In the genomic region with DNA sequence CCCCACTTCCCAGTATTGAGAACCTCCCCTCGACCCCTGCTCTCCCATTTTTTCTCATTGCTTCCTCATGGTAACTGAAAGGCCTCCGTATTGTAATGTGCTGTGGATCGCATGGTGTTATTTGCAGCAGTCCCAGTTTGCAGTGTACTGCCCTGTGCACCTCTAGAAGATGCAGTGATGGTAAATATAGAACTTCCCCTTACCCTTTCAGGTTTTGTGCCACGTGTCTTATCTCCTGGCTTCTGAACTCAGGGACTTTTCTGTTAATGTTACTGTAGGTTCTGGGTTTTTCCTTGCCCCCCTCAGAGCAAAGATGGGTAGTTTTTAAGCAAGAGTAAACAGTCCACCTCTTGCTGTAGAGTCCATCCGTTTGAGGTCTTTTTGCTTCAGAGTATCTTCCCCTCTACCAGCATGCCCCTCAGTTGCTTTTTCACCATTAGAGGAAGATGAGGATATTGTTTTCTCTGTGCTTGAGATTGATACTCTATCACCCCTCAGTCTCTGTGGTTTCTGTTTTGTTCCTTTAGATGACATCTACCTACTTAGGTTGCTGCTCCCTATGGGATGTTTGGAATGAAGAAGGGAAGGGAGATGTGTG, we compare ENCODE assay signal across 7 cellular contexts. TPM values are rescaled to one million over a fixed set of nuclear protein-coding genes. Genes with fewer than 3 reads are reported as not detected.
DNase-seq lines count a peak whose midpoint lies in the region; ATAC-seq, FAIRE-seq and TF ChIP-seq lines count a peak whose summit lies in the region.

No MANE protein-coding gene starts in this region.

- CTCF ChIA-PET in endothelial cell of umbilical vein (lab: Charles Lee): interaction anchor here (0.7 to 3.8 kb wide), 8 partner anchors 14 to 825 kb away, joined by 3 to 31 read pairs (median 10); a partner anchor contains a TSS

- no peaks in the 10 kb centered on the region for H3K27me3 ChIP-seq in endothelial cell of umbilical vein (ENCODE audit: control insufficient read depth in 2 of 2, insufficient read depth in 2 of 2, low read length in 2 of 2)

- H3K4me1 Mint-ChIP-seq in stimulated activated naive CD8-positive, alpha-beta T cell treated with anti-CD3 and anti-CD28 coated beads, Interleukin-15, amount 100 ng/mL, for 72 hours: peaks cover 88% of the 10 kb centered on the region

- TF ChIP-seq CTCF in endothelial cell of umbilical vein (IDR thresholded peaks at IDR 0.05; ENCODE audit: extremely low read depth in 1 of 2, insufficient read depth in 1 of 2, low read depth in 1 of 2, low read length in 2 of 2): no peak

- no peak overlapping the region for H2AFZ ChIP-seq in endothelial cell of umbilical vein (ENCODE audit: low read depth, low read length)

- POLR2A ChIA-PET in endothelial cell of umbilical vein (lab: Charles Lee): interaction anchor here (2.1 kb wide), 1 partner anchor 14 kb away, joined by 17 read pairs; no protein-coding TSS in a partner anchor

- peaks cover 34% of the 10 kb centered on the region for H3K4me1 ChIP-seq in endothelial cell of umbilical vein (ENCODE audit: control insufficient read depth, extremely low read depth, insufficient read depth, low read length)

- intact Hi-C loops in endothelial cell of umbilical vein (cut with micrococcal nuclease): no loop called here

- no peaks in the 10 kb centered on the region for H3K27me3 Mint-ChIP-seq in stimulated activated naive CD8-positive, alpha-beta T cell treated with anti-CD3 and anti-CD28 coated beads, Interleukin-15, amount 100 ng/mL, for 72 hours

- DNase-seq in endothelial cell of umbilical vein (ENCODE audit: low read depth, low spot score): no peak
- no peak for DNase-seq in stimulated activated naive CD8-positive, alpha-beta T cell treated with anti-CD3 and anti-CD28 coated beads, Interleukin-15, amount 100 ng/mL, for 72 hours
- DNase-seq in HCEC 1CT: no peak
- DNase-seq in HUDEP-2 (lab: John Stamatoyannopoulos, UW; ENCODE audit: unreplicated experiment in 76 of 76): no peak

- FAIRE-seq in endothelial cell of umbilical vein (lab: Jason Lieb, UNC): no peak

- peaks cover 11 to 26% of the 10 kb centered on the region in 2 experiments for H3K36me3 ChIP-seq in endothelial cell of umbilical vein (ENCODE audit: control insufficient read depth in 2 of 2, extremely low read depth in 1 of 2, insufficient read depth in 2 of 2, low read length in 2 of 2)

- ATAC-seq in GM19397 (IDR thresholded peaks at IDR 0.05; ENCODE audit: unreplicated experiment) (peak; percentile 41), HG03442 (IDR thresholded peaks at IDR 0.05; ENCODE audit: unreplicated experiment) (peak; percentile 47), HG03039 (IDR thresholded peaks at IDR 0.05; ENCODE audit: unreplicated experiment) (no peak)
- ATAC-seq in stimulated activated naive CD8-positive, alpha-beta T cell treated with anti-CD3 and anti-CD28 coated beads, Interleukin-15, amount 100 ng/mL, for 72 hours: peak; percentile 60

- H3K9me3 ChIP-seq in endothelial cell of umbilical vein (replicated peaks; ENCODE audit: control insufficient read depth, insufficient read depth, low read length): no peaks in the 10 kb centered on the region

- peak overlapping the region; percentile 16 for H3K27ac ChIP-seq in endothelial cell of umbilical vein (ENCODE audit: insufficient read depth, low read depth, low read length)

- H3K4me3 Mint-ChIP-seq in stimulated activated naive CD8-positive, alpha-beta T cell treated with anti-CD3 and anti-CD28 coated beads, Interleukin-15, amount 100 ng/mL, for 72 hours: peak overlapping the region; percentile 57 to 76

- H3K79me2 ChIP-seq in endothelial cell of umbilical vein (ENCODE audit: control insufficient read depth, insufficient read depth, low read length): peaks cover 95% of the 10 kb centered on the region

- H3K4me3 ChIP-seq in endothelial cell of umbilical vein (replicated peaks in 1 of 3; ENCODE audit: insufficient read depth in 1 of 3, low read depth in 1 of 3, low read length in 3 of 3): no peak overlapping the region

- no peaks in the 10 kb centered on the region for H3K9me1 ChIP-seq in endothelial cell of umbilical vein (replicated peaks; ENCODE audit: control insufficient read depth, extremely low read depth, insufficient read depth, low read length)

- BruUV-seq in endothelial cell of umbilical vein (replicated peaks; lab: Mats Ljungman, UMichigan): no TSS peak

- no peak overlapping the region for H3K9ac ChIP-seq in endothelial cell of umbilical vein (replicated peaks; ENCODE audit: extremely low read depth, insufficient read depth, low read length)

- peak overlapping the region; percentile 53 to 91 for H3K27ac Mint-ChIP-seq in stimulated activated naive CD8-positive, alpha-beta T cell treated with anti-CD3 and anti-CD28 coated beads, Interleukin-15, amount 100 ng/mL, for 72 hours

- H3K9me3 Mint-ChIP-seq in stimulated activated naive CD8-positive, alpha-beta T cell treated with anti-CD3 and anti-CD28 coated beads, Interleukin-15, amount 100 ng/mL, for 72 hours: no peaks in the 10 kb centered on the region

- H3K4me2 ChIP-seq in endothelial cell of umbilical vein (ENCODE audit: insufficient read depth, low read length): peak overlapping the region; percentile 34

- dilution Hi-C loops in endothelial cell of umbilical vein (cut with MboI; ENCODE audit: extremely low pct_ligation_motif_present, low sequenced_read_pairs): loop anchor here (25.0 kb wide), 1 partner anchor 110 kb away; no protein-coding TSS in a partner anchor

- peak; percentile 22 for TF ChIP-seq POLR2A in endothelial cell of umbilical vein (IDR thresholded peaks at IDR 0.05; ENCODE audit: low read depth, low read length)

- no peaks in the 10 kb centered on the region for H4K20me1 ChIP-seq in endothelial cell of umbilical vein (replicated peaks; ENCODE audit: control insufficient read depth, extremely low read depth, insufficient read depth, low read length)

TF ChIP-seq in endothelial cell of umbilical vein, 7 proteins besides CTCF, POLR2A, EP300 and RAD21:
- no peak for TF ChIP-seq POLR2AphosphoS5 (IDR thresholded peaks at IDR 0.05; ENCODE audit: insufficient read depth, low read depth, low read length)
- TF ChIP-seq EZH2 (IDR thresholded peaks at IDR 0.05; ENCODE audit: borderline replicate concordance, low read depth, low read length, severe bottlenecking): no peak
- no peak for TF ChIP-seq JUN (IDR thresholded peaks at IDR 0.05; ENCODE audit: borderline replicate concordance, insufficient read depth, insufficient read length, low read depth)
- TF ChIP-seq GATA2 (IDR thresholded peaks at IDR 0.05; ENCODE audit: insufficient read depth, insufficient read length, low read depth, low read length): no peak
- TF ChIP-seq, protein P1, sequence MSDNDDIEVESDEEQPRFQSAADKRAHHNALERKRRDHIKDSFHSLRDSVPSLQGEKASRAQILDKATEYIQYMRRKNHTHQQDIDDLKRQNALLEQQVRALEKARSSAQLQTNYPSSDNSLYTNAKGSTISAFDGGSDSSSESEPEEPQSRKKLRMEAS (IDR thresholded peaks at IDR 0.05; ENCODE audit: insufficient read depth, insufficient read length): no peak
- no peak for TF ChIP-seq FOS (IDR thresholded peaks at IDR 0.05; ENCODE audit: borderline replicate concordance, insufficient read depth, low read length)

RNA-seq across cellular contexts. Expression of a gene that starts 22.4 kb away (rescaled TPM):
- 97.9 and 102 TPM in 2 replicates for total RNA-seq in endothelial cell of umbilical vein
- polyA plus RNA-seq in endothelial cell of umbilical vein: 35.9 and 53.8 TPM in 2 replicates
- 34.4 and 35.9 TPM in 2 replicates for polyA plus RNA-seq in endothelial cell of umbilical vein (2011; cell fraction: cytosol; rRNA removed)
- 242 and 270 TPM in 2 replicates for polyA plus RNA-seq in endothelial cell of umbilical vein (2011; cell fraction: nucleus; rRNA removed)
- polyA plus RNA-seq in endothelial cell of umbilical vein (2012): 47.9 and 49.9 TPM in 2 replicates
- 140 and 151 TPM in 2 replicates for polyA minus RNA-seq in endothelial cell of umbilical vein
- polyA minus RNA-seq in endothelial cell of umbilical vein (2011; cell fraction: cytosol; rRNA and poly(A)+ RNA removed): 29.8 TPM
- 377 and 533 TPM in 2 replicates for polyA minus RNA-seq in endothelial cell of umbilical vein (2011; cell fraction: nucleus; rRNA and poly(A)+ RNA removed)
